ENCODE assay signal across 14 cellular contexts in the genomic region with DNA sequence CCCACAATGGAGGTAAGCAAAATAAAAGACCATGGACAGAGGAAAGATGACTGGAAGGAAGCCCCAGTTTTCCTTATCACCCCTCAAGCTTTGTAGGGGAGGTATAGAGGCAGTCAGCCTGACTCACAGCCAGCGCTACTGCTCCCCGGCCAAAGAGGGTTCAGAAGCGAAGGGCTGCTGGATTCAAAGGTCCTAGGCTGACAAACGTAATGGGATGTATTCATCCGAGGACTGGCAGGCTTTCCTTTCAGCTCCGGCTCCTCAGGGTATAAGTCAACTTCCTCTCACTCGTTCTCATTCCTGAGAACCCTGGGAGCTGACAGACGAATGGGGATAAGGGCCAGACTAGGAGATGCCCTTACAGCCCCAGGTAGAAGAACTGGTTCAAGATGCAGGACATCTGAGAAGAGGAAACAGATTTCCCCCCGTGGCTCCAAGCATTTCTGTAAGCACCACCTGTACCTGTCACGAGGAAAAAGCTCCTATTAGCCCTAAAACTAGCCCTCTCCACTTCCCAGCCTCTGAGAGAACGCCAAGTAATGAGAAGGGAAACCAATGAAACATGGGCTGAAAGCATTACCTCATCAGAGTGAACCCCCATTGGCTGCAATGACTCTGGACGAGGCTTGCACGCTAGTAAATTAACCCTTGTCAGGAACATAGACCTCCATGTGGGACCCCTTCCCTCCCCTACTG. TPM values are rescaled to one million over a fixed set of nuclear protein-coding genes. Genes with fewer than 3 reads are reported as not detected.
DNase-seq lines count a peak whose midpoint lies in the region; ATAC-seq, FAIRE-seq and TF ChIP-seq lines count a peak whose summit lies in the region.
"Had no signal": no experiment of that assay in that cellular context is flagged by ENCODE, and none has a peak within 500 bp of the region (broad histone marks: within the 10 kb centered on the region; RNA-seq: fewer than 3 reads in every experiment).

No MANE protein-coding gene starts in this region.

- intact Hi-C loops in kidney (cut with DNase I): no loop called here
- intact Hi-C loops in natural killer cell (cut with micrococcal nuclease): no loop called here

- in situ Hi-C loops in brain microvascular endothelial cell (cut with HindIII; ENCODE audit: low pct_ligation_motif_present, low sequenced_read_pairs): no loop called here

- no peaks in the 10 kb centered on the region for H3K9me3 Mint-ChIP-seq in natural killer cell

- DNase-seq in NCI-H748 (lab: John Stamatoyannopoulos, UW; ENCODE audit: unreplicated experiment) (peak; percentile 48), NCI-H748 treated with DMSO at 0.1 percent for 48 hours (lab: John Stamatoyannopoulos, UW) (no peak), brain microvascular endothelial cell (peak; percentile 14), superior temporal gyrus (ENCODE audit: extremely low spot score) (peak; percentile 88), kidney (no peak), natural killer cell (no peak), NCI-H2196 (lab: John Stamatoyannopoulos, UW; ENCODE audit: unreplicated experiment) (no peak)
- DNase-seq: DMS153; stimulated activated CD4-positive, alpha-beta T cell treated with anti-CD3 and anti-CD28 coated beads, Interleukin-2, amount 100 ng/mL, for 24 hours; stomach had no signal

- no peaks in the 10 kb centered on the region for H3K36me3 ChIP-seq in brain microvascular endothelial cell (replicated peaks)
- H3K36me3 ChIP-seq in iPS-20b (ENCODE audit: insufficient read depth, low read depth, low read length): no peaks in the 10 kb centered on the region
- no peaks in the 10 kb centered on the region for H3K36me3 ChIP-seq in kidney (ENCODE audit: control insufficient read depth in 1 of 2, insufficient read depth in 2 of 2, low read length in 2 of 2)
- H3K36me3 ChIP-seq: stomach had no signal

- peaks cover 5 to 27% of the 10 kb centered on the region in 2 donors for H3K27me3 Mint-ChIP-seq in natural killer cell (ENCODE audit: low read depth in 2 of 2)

- ATAC-seq in natural killer cell: no peak

- H3K36me3 Mint-ChIP-seq in natural killer cell: no peaks in the 10 kb centered on the region

- peak overlapping the region; percentile 18; the same call in 1 of the 2 replicates for H3K9ac ChIP-seq in iPS-20b (ENCODE audit: low read depth, low read length)
- no peak overlapping the region for H3K9ac ChIP-seq in kidney (ENCODE audit: low read length in 2 of 2)

- TF ChIP-seq CTCF in brain microvascular endothelial cell (IDR thresholded peaks at IDR 0.05; ENCODE audit: low read depth, low read length, missing control alignments) (no peak), kidney (IDR thresholded peaks at IDR 0.05; ENCODE audit: borderline replicate concordance, extremely low read depth, insufficient read depth) (no peak), natural killer cell (IDR thresholded peaks at IDR 0.05) (no peak)

- H3K9me3 ChIP-seq in iPS-20b (ENCODE audit: insufficient read depth, low read depth, low read length) (no peaks in the 10 kb centered on the region), kidney (ENCODE audit: control insufficient read depth in 1 of 2, low read length in 2 of 2) (no peaks in the 10 kb centered on the region)
- H3K9me3 ChIP-seq: stomach had no signal

- H3K4me3 ChIP-seq in brain microvascular endothelial cell (ENCODE audit: low read depth, low read length): no peak overlapping the region
- peak overlapping the region; percentile 35; the same call in 1 of the 2 replicates for H3K4me3 ChIP-seq in iPS-20b (ENCODE audit: low read length)
- no peak overlapping the region for H3K4me3 ChIP-seq in kidney (ENCODE audit: low read length in 2 of 2)
- H3K4me3 ChIP-seq: stomach had no signal

- no peak overlapping the region for H3K27ac Mint-ChIP-seq in natural killer cell

- no peak for FAIRE-seq in kidney (lab: Jason Lieb, UNC)

- no peaks in the 10 kb centered on the region for H3K4me1 Mint-ChIP-seq in natural killer cell

- no peaks in the 10 kb centered on the region for H3K4me1 ChIP-seq in iPS-20b (ENCODE audit: insufficient read depth, low read length)
- no peaks in the 10 kb centered on the region for H3K4me1 ChIP-seq in kidney (ENCODE audit: control insufficient read depth in 1 of 2, insufficient read depth in 1 of 2, low read depth in 1 of 2, low read length in 2 of 2)

- H3K4me3 Mint-ChIP-seq in natural killer cell: no peak overlapping the region

- no peak overlapping the region for H3K27ac ChIP-seq in brain microvascular endothelial cell
- no peak overlapping the region for H3K27ac ChIP-seq in iPS-20b (ENCODE audit: low read length)
- H3K27ac ChIP-seq in kidney (ENCODE audit: low read depth in 2 of 2, low read length in 2 of 2): no peak overlapping the region
- H3K27ac ChIP-seq: stomach had no signal

- no peaks in the 10 kb centered on the region for H3K27me3 ChIP-seq in brain microvascular endothelial cell (replicated peaks)
- no peaks in the 10 kb centered on the region for H3K27me3 ChIP-seq in iPS-20b (ENCODE audit: insufficient read depth, low read length)

RNA-seq across cellular contexts. Expression of a gene that starts 22.1 kb away (rescaled TPM):
- total RNA-seq in kidney (41.8 TPM), natural killer cell (10 to 100 TPM; 58.8 to 74.4 (median 67.4) TPM)
- polyA plus RNA-seq in kidney (ENCODE audit: insufficient read depth, low read depth, low replicate concordance): 7.6 TPM

RNA-seq across cellular contexts. Expression of a gene that starts 28.8 kb away (rescaled TPM):
- total RNA-seq in kidney (not detected), natural killer cell (not detected)
- not detected for polyA plus RNA-seq in kidney (ENCODE audit: insufficient read depth, low read depth, low replicate concordance)
- total RNA-seq: A172; LHCN-M2; stomach; T-helper 2 cell treated with Interferon-gamma antibody and Interleukin-4, amounts not matched to agents 100 ng/mL and 5 ng/mL, for 36 hours had no signal
- polyA plus RNA-seq: stomach had no signal

Comparison
In these comparisons a context has a peak if more than half of its experiments do, and no peak if none do; other contexts are left out.
1. DNase-seq: peak in NCI-H748 (single experiment), brain microvascular endothelial cell (single experiment) and superior temporal gyrus (single experiment); none in NCI-H748 treated with DMSO at 0.1 percent for 48 hours (single experiment), kidney (single experiment), natural killer cell (single experiment) and NCI-H2196 (single experiment).